Comparison of ENCODE assay signal across 15 cellular contexts in genomic region chr3:141418751-141419150, GRCh38.
"Had no signal": no experiment of that assay in that cellular context is flagged by ENCODE, and none has a peak within 500 bp of the region (broad histone marks: within the 10 kb centered on the region; RNA-seq: fewer than 3 reads in every experiment).

No MANE protein-coding gene starts in this region.

- H3K4me3 Mint-ChIP-seq: activated naive CD8-positive, alpha-beta T cell treated with anti-CD3 and anti-CD28 coated beads, Interleukin-2, amount 50 U/mL, for 24 hours; activated T-cell treated with anti-CD3 and anti-CD28 coated beads, Interleukin-2, amount 50 U/mL, for 24 hours; T-helper 1 cell treated with Interleukin-12 subunit alpha and Interleukin-12 subunit beta and Interleukin-4 antibody, amounts not matched to agents 30 μg/mL and 1 μg/mL, for 36 hours had no signal

- H3K4me3 ChIP-seq: cardiac muscle cell, mucosa of descending colon, skin epidermis, thyroid gland had no signal

- DNase-seq: activated CD4-positive, alpha-beta T cell treated with anti-CD3 and anti-CD28 coated beads, Interleukin-2, amount 50 U/mL, for 1 hour; activated CD4-positive, CD25-positive, alpha-beta regulatory T cell; activated gamma-delta T cell treated with Interleukin-2 at 50 U/mL for 16 hours; activated naive CD8-positive, alpha-beta T cell treated with anti-CD3 and anti-CD28 coated beads, Interleukin-2, amount 50 U/mL, for 24 hours; activated T-cell treated with anti-CD3 and anti-CD28 coated beads, Interleukin-2, amount 50 U/mL, for 24 hours; cortex of kidney; effector CD8-positive, alpha-beta T cell; hippocampal formation; mucosa of descending colon; naive thymus-derived CD8-positive, alpha-beta T cell; thyroid gland had no signal

- H3K27ac ChIP-seq: cardiac muscle cell, neutrophil had no signal

- ATAC-seq: activated naive CD8-positive, alpha-beta T cell treated with anti-CD3 and anti-CD28 coated beads, Interleukin-2, amount 50 U/mL, for 24 hours; mucosa of descending colon; naive thymus-derived CD8-positive, alpha-beta T cell had no signal

- H3K27me3 Mint-ChIP-seq: activated naive CD8-positive, alpha-beta T cell treated with anti-CD3 and anti-CD28 coated beads, Interleukin-2, amount 50 U/mL, for 24 hours; activated T-cell treated with anti-CD3 and anti-CD28 coated beads, Interleukin-2, amount 50 U/mL, for 24 hours; naive thymus-derived CD8-positive, alpha-beta T cell had no signal

- H3K27ac Mint-ChIP-seq: activated naive CD8-positive, alpha-beta T cell treated with anti-CD3 and anti-CD28 coated beads, Interleukin-2, amount 50 U/mL, for 24 hours; activated T-cell treated with anti-CD3 and anti-CD28 coated beads, Interleukin-2, amount 50 U/mL, for 24 hours; T-helper 1 cell treated with Interleukin-12 subunit alpha and Interleukin-12 subunit beta and Interleukin-4 antibody, amounts not matched to agents 30 μg/mL and 1 μg/mL, for 36 hours had no signal

- H3K9me3 ChIP-seq: mucosa of descending colon, neutrophil, thyroid gland had no signal

- H3K36me3 ChIP-seq: cardiac muscle cell had no signal

- H3K9me3 Mint-ChIP-seq: activated naive CD8-positive, alpha-beta T cell treated with anti-CD3 and anti-CD28 coated beads, Interleukin-2, amount 50 U/mL, for 24 hours; naive thymus-derived CD8-positive, alpha-beta T cell had no signal
